In genomic region chr17:7179317-7180254, GRCh38 we compare ENCODE assay signal across 2 cellular contexts.
TF ChIP-seq lines count a peak whose summit lies in the region.

A gene with protein sequence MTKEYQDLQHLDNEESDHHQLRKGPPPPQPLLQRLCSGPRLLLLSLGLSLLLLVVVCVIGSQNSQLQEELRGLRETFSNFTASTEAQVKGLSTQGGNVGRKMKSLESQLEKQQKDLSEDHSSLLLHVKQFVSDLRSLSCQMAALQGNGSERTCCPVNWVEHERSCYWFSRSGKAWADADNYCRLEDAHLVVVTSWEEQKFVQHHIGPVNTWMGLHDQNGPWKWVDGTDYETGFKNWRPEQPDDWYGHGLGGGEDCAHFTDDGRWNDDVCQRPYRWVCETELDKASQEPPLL (minus strand): TSS chr17:7179370. CDS start chr17:7178563, 807 bp downstream.

TF ChIP-seq in SK-N-SH, 30 proteins besides CTCF, POLR2A, EP300 and RAD21 (continued from another document):
- TF ChIP-seq, protein P1, sequence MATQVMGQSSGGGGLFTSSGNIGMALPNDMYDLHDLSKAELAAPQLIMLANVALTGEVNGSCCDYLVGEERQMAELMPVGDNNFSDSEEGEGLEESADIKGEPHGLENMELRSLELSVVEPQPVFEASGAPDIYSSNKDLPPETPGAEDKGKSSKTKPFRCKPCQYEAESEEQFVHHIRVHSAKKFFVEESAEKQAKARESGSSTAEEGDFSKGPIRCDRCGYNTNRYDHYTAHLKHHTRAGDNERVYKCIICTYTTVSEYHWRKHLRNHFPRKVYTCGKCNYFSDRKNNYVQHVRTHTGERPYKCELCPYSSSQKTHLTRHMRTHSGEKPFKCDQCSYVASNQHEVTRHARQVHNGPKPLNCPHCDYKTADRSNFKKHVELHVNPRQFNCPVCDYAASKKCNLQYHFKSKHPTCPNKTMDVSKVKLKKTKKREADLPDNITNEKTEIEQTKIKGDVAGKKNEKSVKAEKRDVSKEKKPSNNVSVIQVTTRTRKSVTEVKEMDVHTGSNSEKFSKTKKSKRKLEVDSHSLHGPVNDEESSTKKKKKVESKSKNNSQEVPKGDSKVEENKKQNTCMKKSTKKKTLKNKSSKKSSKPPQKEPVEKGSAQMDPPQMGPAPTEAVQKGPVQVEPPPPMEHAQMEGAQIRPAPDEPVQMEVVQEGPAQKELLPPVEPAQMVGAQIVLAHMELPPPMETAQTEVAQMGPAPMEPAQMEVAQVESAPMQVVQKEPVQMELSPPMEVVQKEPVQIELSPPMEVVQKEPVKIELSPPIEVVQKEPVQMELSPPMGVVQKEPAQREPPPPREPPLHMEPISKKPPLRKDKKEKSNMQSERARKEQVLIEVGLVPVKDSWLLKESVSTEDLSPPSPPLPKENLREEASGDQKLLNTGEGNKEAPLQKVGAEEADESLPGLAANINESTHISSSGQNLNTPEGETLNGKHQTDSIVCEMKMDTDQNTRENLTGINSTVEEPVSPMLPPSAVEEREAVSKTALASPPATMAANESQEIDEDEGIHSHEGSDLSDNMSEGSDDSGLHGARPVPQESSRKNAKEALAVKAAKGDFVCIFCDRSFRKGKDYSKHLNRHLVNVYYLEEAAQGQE (IDR thresholded peaks at IDR 0.05; ENCODE audit: low read depth, low read length): no peak
- no peak for TF ChIP-seq NRF1 (IDR thresholded peaks at IDR 0.05; ENCODE audit: low read depth, low read length)
- TF ChIP-seq NFIC (IDR thresholded peaks at IDR 0.05; ENCODE audit: borderline replicate concordance): no peak
- no peak for TF ChIP-seq MEF2A (IDR thresholded peaks at IDR 0.05; ENCODE audit: borderline replicate concordance, low read depth)
- TF ChIP-seq FOXM1 (IDR thresholded peaks at IDR 0.05; ENCODE audit: low read depth): no peak
- TF ChIP-seq YY1 (IDR thresholded peaks at IDR 0.05; ENCODE audit: low read depth): no peak
- TF ChIP-seq SIN3A (IDR thresholded peaks at IDR 0.05; ENCODE audit: borderline replicate concordance, low read depth, low read length): no peak
- no peak for TF ChIP-seq MXI1 (IDR thresholded peaks at IDR 0.05; ENCODE audit: low read depth, low read length)
- TF ChIP-seq SMC3 (IDR thresholded peaks at IDR 0.05; ENCODE audit: low read depth, low read length): no peak
- TF ChIP-seq RXRA (IDR thresholded peaks at IDR 0.05; ENCODE audit: borderline replicate concordance, low read depth): no peak
- no peak for TF ChIP-seq GABPA (IDR thresholded peaks at IDR 0.05; ENCODE audit: low read depth)
- TF ChIP-seq, protein P2, sequence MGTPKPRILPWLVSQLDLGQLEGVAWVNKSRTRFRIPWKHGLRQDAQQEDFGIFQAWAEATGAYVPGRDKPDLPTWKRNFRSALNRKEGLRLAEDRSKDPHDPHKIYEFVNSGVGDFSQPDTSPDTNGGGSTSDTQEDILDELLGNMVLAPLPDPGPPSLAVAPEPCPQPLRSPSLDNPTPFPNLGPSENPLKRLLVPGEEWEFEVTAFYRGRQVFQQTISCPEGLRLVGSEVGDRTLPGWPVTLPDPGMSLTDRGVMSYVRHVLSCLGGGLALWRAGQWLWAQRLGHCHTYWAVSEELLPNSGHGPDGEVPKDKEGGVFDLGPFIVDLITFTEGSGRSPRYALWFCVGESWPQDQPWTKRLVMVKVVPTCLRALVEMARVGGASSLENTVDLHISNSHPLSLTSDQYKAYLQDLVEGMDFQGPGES (IDR thresholded peaks at IDR 0.05; ENCODE audit: low read depth, low read length): no peak
- no peak for TF ChIP-seq RFX5 (IDR thresholded peaks at IDR 0.05; ENCODE audit: low read length)
- TF ChIP-seq ELF1 (IDR thresholded peaks at IDR 0.05): no peak
- no peak for TF ChIP-seq ZBTB33 (IDR thresholded peaks at IDR 0.05; ENCODE audit: borderline replicate concordance, low read depth)

TF ChIP-seq in SK-N-SH treated with all-trans-retinoic acid at 6 μM for 48 hours, 23 proteins besides CTCF, POLR2A, EP300 and RAD21 (continued from another document):
- TF ChIP-seq TOX (CRISPR knock-in tag; IDR thresholded peaks at IDR 0.05; ENCODE audit: borderline replicate concordance) (no peak), ARNTL (CRISPR knock-in tag; IDR thresholded peaks at IDR 0.05; ENCODE audit: borderline replicate concordance, low read depth) (no peak), POU6F1 (CRISPR knock-in tag; IDR thresholded peaks at IDR 0.05; ENCODE audit: borderline replicate concordance, low read depth) (no peak), OSR1 (CRISPR knock-in tag; IDR thresholded peaks at IDR 0.05) (no peak), ZNF70 (CRISPR knock-in tag; IDR thresholded peaks at IDR 0.05) (no peak), PPARA (CRISPR knock-in tag; IDR thresholded peaks at IDR 0.05; ENCODE audit: borderline replicate concordance) (no peak), ISL1 (CRISPR knock-in tag; IDR thresholded peaks at IDR 0.05) (no peak), ZFP3 (CRISPR knock-in tag; IDR thresholded peaks at IDR 0.05) (no peak), ZNF8 (CRISPR knock-in tag; IDR thresholded peaks at IDR 0.05) (no peak), CSDC2 (CRISPR knock-in tag; IDR thresholded peaks at IDR 0.05) (no peak), SNAI2 (CRISPR knock-in tag; IDR thresholded peaks at IDR 0.05) (no peak)
- TF ChIP-seq, protein P3, sequence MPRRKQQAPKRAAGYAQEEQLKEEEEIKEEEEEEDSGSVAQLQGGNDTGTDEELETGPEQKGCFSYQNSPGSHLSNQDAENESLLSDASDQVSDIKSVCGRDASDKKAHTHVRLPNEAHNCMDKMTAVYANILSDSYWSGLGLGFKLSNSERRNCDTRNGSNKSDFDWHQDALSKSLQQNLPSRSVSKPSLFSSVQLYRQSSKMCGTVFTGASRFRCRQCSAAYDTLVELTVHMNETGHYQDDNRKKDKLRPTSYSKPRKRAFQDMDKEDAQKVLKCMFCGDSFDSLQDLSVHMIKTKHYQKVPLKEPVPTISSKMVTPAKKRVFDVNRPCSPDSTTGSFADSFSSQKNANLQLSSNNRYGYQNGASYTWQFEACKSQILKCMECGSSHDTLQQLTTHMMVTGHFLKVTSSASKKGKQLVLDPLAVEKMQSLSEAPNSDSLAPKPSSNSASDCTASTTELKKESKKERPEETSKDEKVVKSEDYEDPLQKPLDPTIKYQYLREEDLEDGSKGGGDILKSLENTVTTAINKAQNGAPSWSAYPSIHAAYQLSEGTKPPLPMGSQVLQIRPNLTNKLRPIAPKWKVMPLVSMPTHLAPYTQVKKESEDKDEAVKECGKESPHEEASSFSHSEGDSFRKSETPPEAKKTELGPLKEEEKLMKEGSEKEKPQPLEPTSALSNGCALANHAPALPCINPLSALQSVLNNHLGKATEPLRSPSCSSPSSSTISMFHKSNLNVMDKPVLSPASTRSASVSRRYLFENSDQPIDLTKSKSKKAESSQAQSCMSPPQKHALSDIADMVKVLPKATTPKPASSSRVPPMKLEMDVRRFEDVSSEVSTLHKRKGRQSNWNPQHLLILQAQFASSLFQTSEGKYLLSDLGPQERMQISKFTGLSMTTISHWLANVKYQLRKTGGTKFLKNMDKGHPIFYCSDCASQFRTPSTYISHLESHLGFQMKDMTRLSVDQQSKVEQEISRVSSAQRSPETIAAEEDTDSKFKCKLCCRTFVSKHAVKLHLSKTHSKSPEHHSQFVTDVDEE (CRISPR knock-in tag; IDR thresholded peaks at IDR 0.05): no peak
- TF ChIP-seq, protein P4, sequence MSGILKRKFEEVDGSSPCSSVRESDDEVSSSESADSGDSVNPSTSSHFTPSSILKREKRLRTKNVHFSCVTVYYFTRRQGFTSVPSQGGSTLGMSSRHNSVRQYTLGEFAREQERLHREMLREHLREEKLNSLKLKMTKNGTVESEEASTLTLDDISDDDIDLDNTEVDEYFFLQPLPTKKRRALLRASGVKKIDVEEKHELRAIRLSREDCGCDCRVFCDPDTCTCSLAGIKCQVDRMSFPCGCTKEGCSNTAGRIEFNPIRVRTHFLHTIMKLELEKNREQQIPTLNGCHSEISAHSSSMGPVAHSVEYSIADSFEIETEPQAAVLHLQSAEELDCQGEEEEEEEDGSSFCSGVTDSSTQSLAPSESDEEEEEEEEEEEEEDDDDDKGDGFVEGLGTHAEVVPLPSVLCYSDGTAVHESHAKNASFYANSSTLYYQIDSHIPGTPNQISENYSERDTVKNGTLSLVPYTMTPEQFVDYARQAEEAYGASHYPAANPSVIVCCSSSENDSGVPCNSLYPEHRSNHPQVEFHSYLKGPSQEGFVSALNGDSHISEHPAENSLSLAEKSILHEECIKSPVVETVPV (CRISPR knock-in tag; IDR thresholded peaks at IDR 0.05): no peak
